Comparison of ENCODE assay signal across 21 cellular contexts in genomic region chr3:102223139-102223538, GRCh38.
DNase-seq lines count a peak whose midpoint lies in the region; ATAC-seq, FAIRE-seq and TF ChIP-seq lines count a peak whose summit lies in the region.
"Had no signal": no experiment of that assay in that cellular context is flagged by ENCODE, and none has a peak within 500 bp of the region (broad histone marks: within the 10 kb centered on the region; RNA-seq: fewer than 3 reads in every experiment).

No MANE protein-coding gene starts in this region.

- POLR2A ChIA-PET in PC-9 (lab: Charles Lee; ENCODE audit: unreplicated experiment): no interaction called here

- H3K27me3 ChIP-seq in Loucy (ENCODE audit: insufficient read depth, low read length, poor library complexity, severe bottlenecking): no peaks in the 10 kb centered on the region
- H3K27me3 ChIP-seq in PC-9 (ENCODE audit: insufficient read depth, low read depth): no peaks in the 10 kb centered on the region
- H3K27me3 ChIP-seq: gastroesophageal sphincter had no signal

- peak; percentile 29 to 30 for ATAC-seq in activated T-cell treated with anti-CD3 and anti-CD28 coated beads, Interleukin-2, amount 50 U/mL, for 4 hours
- ATAC-seq in activated T-helper 17 cell treated with anti-CD3 and anti-CD28 coated beads, Interleukin-2, amount 50 U/mL, for 72 hours (replicated peaks): no peak
- no peak for ATAC-seq in stimulated activated naive B cell treated with anti-CD40 and anti-IgM and Interleukin-4, amounts not matched to agents 10 μg/mL and 1 μg/mL and 100 μg/mL, for 72 hours (replicated peaks)
- ATAC-seq: gastroesophageal sphincter had no signal

- H3F3A ChIP-seq in Loucy (ENCODE audit: low read depth) (no peaks in the 10 kb centered on the region), PC-9 (ENCODE audit: insufficient read depth, low read depth) (no peaks in the 10 kb centered on the region)

- no peak overlapping the region for H3K27ac Mint-ChIP-seq in activated T-cell treated with anti-CD3 and anti-CD28 coated beads, Interleukin-2, amount 50 U/mL, for 24 hours
- H3K27ac Mint-ChIP-seq in activated T-helper 17 cell treated with anti-CD3 and anti-CD28 coated beads, Interleukin-2, amount 50 U/mL, for 72 hours: peak overlapping the region; percentile 15
- peak overlapping the region; percentile 25 for H3K27ac Mint-ChIP-seq in stimulated activated naive B cell treated with anti-CD40 and anti-IgM and Interleukin-4, amounts not matched to agents 10 μg/mL and 1 μg/mL and 100 μg/mL, for 72 hours
- H3K27ac Mint-ChIP-seq: T-helper 1 cell treated with Interleukin-12 subunit alpha and Interleukin-12 subunit beta and Interleukin-4 antibody, amounts not matched to agents 30 μg/mL and 1 μg/mL, for 36 hours had no signal

- H3K9me3 ChIP-seq in Loucy (ENCODE audit: insufficient read depth, low read depth, low read length): no peaks in the 10 kb centered on the region
- H3K9me3 ChIP-seq in PC-9 (ENCODE audit: insufficient read depth, low read depth): no peaks in the 10 kb centered on the region
- H3K9me3 ChIP-seq: gastroesophageal sphincter had no signal

- H3K4me3 ChIP-seq in Loucy (ENCODE audit: low read length, poor library complexity, severe bottlenecking) (no peak overlapping the region), PC-9 (no peak overlapping the region)
- H3K4me3 ChIP-seq: gastroesophageal sphincter had no signal

- peaks cover 6% of the 10 kb centered on the region for H3K9me3 Mint-ChIP-seq in activated T-cell treated with anti-CD3 and anti-CD28 coated beads, Interleukin-2, amount 50 U/mL, for 4 hours
- H3K9me3 Mint-ChIP-seq in activated T-cell treated with anti-CD3 and anti-CD28 coated beads, Interleukin-2, amount 50 U/mL, for 24 hours: no peaks in the 10 kb centered on the region
- H3K9me3 Mint-ChIP-seq in activated T-helper 17 cell treated with anti-CD3 and anti-CD28 coated beads, Interleukin-2, amount 50 U/mL, for 72 hours: no peaks in the 10 kb centered on the region
- peaks cover 3 to 4% of the 10 kb centered on the region in 2 donors for H3K9me3 Mint-ChIP-seq in stimulated activated naive B cell treated with anti-CD40 and anti-IgM and Interleukin-4, amounts not matched to agents 10 μg/mL and 1 μg/mL and 100 μg/mL, for 72 hours

- peaks cover 8% of the 10 kb centered on the region for H3K27me3 Mint-ChIP-seq in activated T-cell treated with anti-CD3 and anti-CD28 coated beads, Interleukin-2, amount 50 U/mL, for 4 hours (ENCODE audit: low read depth)
- no peaks in the 10 kb centered on the region for H3K27me3 Mint-ChIP-seq in activated T-cell treated with anti-CD3 and anti-CD28 coated beads, Interleukin-2, amount 50 U/mL, for 24 hours
- no peaks in the 10 kb centered on the region for H3K27me3 Mint-ChIP-seq in activated T-helper 17 cell treated with anti-CD3 and anti-CD28 coated beads, Interleukin-2, amount 50 U/mL, for 72 hours
- H3K27me3 Mint-ChIP-seq in stimulated activated naive B cell treated with anti-CD40 and anti-IgM and Interleukin-4, amounts not matched to agents 10 μg/mL and 1 μg/mL and 100 μg/mL, for 72 hours: peaks cover 4 to 6% of the 10 kb centered on the region in 2 donors

- no peak overlapping the region for H3K4me3 Mint-ChIP-seq in activated T-cell treated with anti-CD3 and anti-CD28 coated beads, Interleukin-2, amount 50 U/mL, for 4 hours
- H3K4me3 Mint-ChIP-seq in activated T-cell treated with anti-CD3 and anti-CD28 coated beads, Interleukin-2, amount 50 U/mL, for 24 hours: no peak overlapping the region
- peak overlapping the region; percentile 2 for H3K4me3 Mint-ChIP-seq in activated T-helper 17 cell treated with anti-CD3 and anti-CD28 coated beads, Interleukin-2, amount 50 U/mL, for 72 hours
- H3K4me3 Mint-ChIP-seq in stimulated activated naive B cell treated with anti-CD40 and anti-IgM and Interleukin-4, amounts not matched to agents 10 μg/mL and 1 μg/mL and 100 μg/mL, for 72 hours: no peak overlapping the region
- H3K4me3 Mint-ChIP-seq: T-helper 1 cell treated with Interleukin-12 subunit alpha and Interleukin-12 subunit beta and Interleukin-4 antibody, amounts not matched to agents 30 μg/mL and 1 μg/mL, for 36 hours had no signal

- H2AFZ ChIP-seq in Loucy (ENCODE audit: low read length) (no peak overlapping the region), PC-9 (no peak overlapping the region)

- CTCF ChIA-PET in PC-9 (lab: Charles Lee): interaction anchor here (0.6 to 0.7 kb wide), 2 partner anchors 117 to 409 kb away, joined by 3 read pairs; no protein-coding TSS in a partner anchor

- H3K36me3 Mint-ChIP-seq in activated T-cell treated with anti-CD3 and anti-CD28 coated beads, Interleukin-2, amount 50 U/mL, for 4 hours (ENCODE audit: insufficient read depth): no peaks in the 10 kb centered on the region
- no peaks in the 10 kb centered on the region for H3K36me3 Mint-ChIP-seq in activated T-cell treated with anti-CD3 and anti-CD28 coated beads, Interleukin-2, amount 50 U/mL, for 24 hours (ENCODE audit: low read depth)
- no peaks in the 10 kb centered on the region for H3K36me3 Mint-ChIP-seq in activated T-helper 17 cell treated with anti-CD3 and anti-CD28 coated beads, Interleukin-2, amount 50 U/mL, for 72 hours (ENCODE audit: low read depth)
- peaks cover 3% of the 10 kb centered on the region in 2 donors for H3K36me3 Mint-ChIP-seq in stimulated activated naive B cell treated with anti-CD40 and anti-IgM and Interleukin-4, amounts not matched to agents 10 μg/mL and 1 μg/mL and 100 μg/mL, for 72 hours

- H3K4me2 ChIP-seq in Loucy (ENCODE audit: low read depth, low read length, poor library complexity, severe bottlenecking): peak overlapping the region; percentile 2
- no peak overlapping the region for H3K4me2 ChIP-seq in PC-9

- FAIRE-seq in frontal cortex (lab: Jason Lieb, UNC): no peak
- FAIRE-seq: astrocyte, urothelium cell line had no signal

- TF ChIP-seq CTCF in Loucy (conservative IDR thresholded peaks at IDR 0.05; ENCODE audit: low read length) (no peak), PC-9 (conservative IDR thresholded peaks at IDR 0.05) (no peak)

- intact Hi-C loops in PC-9 (cut with micrococcal nuclease; ENCODE audit: unreplicated experiment): loop anchor here (10.0 kb wide), 1 partner anchor 522 kb away; no protein-coding TSS in a partner anchor

- peaks cover 37% of the 10 kb centered on the region for H3K4me1 Mint-ChIP-seq in activated T-cell treated with anti-CD3 and anti-CD28 coated beads, Interleukin-2, amount 50 U/mL, for 4 hours (ENCODE audit: low read depth)
- H3K4me1 Mint-ChIP-seq in activated T-cell treated with anti-CD3 and anti-CD28 coated beads, Interleukin-2, amount 50 U/mL, for 24 hours (ENCODE audit: low read depth): peaks cover 39% of the 10 kb centered on the region
- peaks cover 8% of the 10 kb centered on the region for H3K4me1 Mint-ChIP-seq in activated T-helper 17 cell treated with anti-CD3 and anti-CD28 coated beads, Interleukin-2, amount 50 U/mL, for 72 hours
- H3K4me1 Mint-ChIP-seq in stimulated activated naive B cell treated with anti-CD40 and anti-IgM and Interleukin-4, amounts not matched to agents 10 μg/mL and 1 μg/mL and 100 μg/mL, for 72 hours: peaks cover 24 to 43% of the 10 kb centered on the region in 2 donors

- H3K4me1 ChIP-seq in Loucy (ENCODE audit: insufficient read depth, low read length, poor library complexity, severe bottlenecking) (peaks cover 19% of the 10 kb centered on the region), PC-9 (replicated peaks; ENCODE audit: insufficient read depth) (no peaks in the 10 kb centered on the region)

- H4K20me1 ChIP-seq in Loucy (ENCODE audit: insufficient read depth, low read length, poor library complexity, severe bottlenecking) (no peaks in the 10 kb centered on the region), PC-9 (ENCODE audit: insufficient read depth) (no peaks in the 10 kb centered on the region)

- H3K79me2 ChIP-seq in Loucy (ENCODE audit: insufficient read depth, low read length) (no peaks in the 10 kb centered on the region), PC-9 (ENCODE audit: low read depth) (no peaks in the 10 kb centered on the region)

- H3K36me3 ChIP-seq in Loucy (ENCODE audit: insufficient read depth, low read length): no peaks in the 10 kb centered on the region
- H3K36me3 ChIP-seq in PC-9 (ENCODE audit: low read depth): no peaks in the 10 kb centered on the region
- H3K36me3 ChIP-seq: gastroesophageal sphincter had no signal

- BruUV-seq in PC-9 (replicated peaks; lab: Mats Ljungman, UMichigan): no TSS peak

- H3K9me2 ChIP-seq in Loucy (replicated peaks; ENCODE audit: low read depth, low read length) (no peaks in the 10 kb centered on the region), PC-9 (ENCODE audit: insufficient read depth) (no peaks in the 10 kb centered on the region)

- H3K27ac ChIP-seq in PC-9: no peak overlapping the region
- H3K27ac ChIP-seq: gastroesophageal sphincter had no signal

- peak overlapping the region; percentile 4 for H3K9ac ChIP-seq in Loucy (ENCODE audit: low read depth, low read length, poor library complexity, severe bottlenecking)

- no peak for DNase-seq in activated T-cell treated with anti-CD3 and anti-CD28 coated beads, Interleukin-2, amount 50 U/mL, for 4 hours
- no peak for DNase-seq in activated T-cell treated with anti-CD3 and anti-CD28 coated beads, Interleukin-2, amount 50 U/mL, for 24 hours
- DNase-seq in stimulated activated naive B cell treated with anti-CD40 and anti-IgM and Interleukin-4, amounts not matched to agents 10 μg/mL and 1 μg/mL and 100 μg/mL, for 72 hours: no peak
- DNase-seq in PC-9 (no peak), frontal cortex (ENCODE audit: low spot score in 2 of 2) (no peak), Kasumi-1 (lab: John Stamatoyannopoulos, UW) (no peak)
- DNase-seq: activated effector memory CD4-positive, alpha-beta T cell treated with anti-CD3 and anti-CD28 coated beads, Interleukin-2, amount 50 U/mL, for 16 hours; cerebellar nuclear complex; DMS53; islet precursor cell; NCI-H1694 treated with DMSO at 0.1 percent for 48 hours; NCI-H774; nucleus accumbens; SHP77 treated with DMSO at 0.1 percent for 48 hours; substantia nigra had no signal

Comparison
In these comparisons a context has a peak if more than half of its experiments do, and no peak if none do; other contexts are left out.
1. ATAC-seq: peak in activated T-cell treated with anti-CD3 and anti-CD28 coated beads, Interleukin-2, amount 50 U/mL, for 4 hours (2 of 2); none in activated T-helper 17 cell treated with anti-CD3 and anti-CD28 coated beads, Interleukin-2, amount 50 U/mL, for 72 hours (single experiment) and stimulated activated naive B cell treated with anti-CD40 and anti-IgM and Interleukin-4, amounts not matched to agents 10 μg/mL and 1 μg/mL and 100 μg/mL, for 72 hours (0 of 2).